Comparison of ENCODE assay signal across 11 cellular contexts in the genomic region with DNA sequence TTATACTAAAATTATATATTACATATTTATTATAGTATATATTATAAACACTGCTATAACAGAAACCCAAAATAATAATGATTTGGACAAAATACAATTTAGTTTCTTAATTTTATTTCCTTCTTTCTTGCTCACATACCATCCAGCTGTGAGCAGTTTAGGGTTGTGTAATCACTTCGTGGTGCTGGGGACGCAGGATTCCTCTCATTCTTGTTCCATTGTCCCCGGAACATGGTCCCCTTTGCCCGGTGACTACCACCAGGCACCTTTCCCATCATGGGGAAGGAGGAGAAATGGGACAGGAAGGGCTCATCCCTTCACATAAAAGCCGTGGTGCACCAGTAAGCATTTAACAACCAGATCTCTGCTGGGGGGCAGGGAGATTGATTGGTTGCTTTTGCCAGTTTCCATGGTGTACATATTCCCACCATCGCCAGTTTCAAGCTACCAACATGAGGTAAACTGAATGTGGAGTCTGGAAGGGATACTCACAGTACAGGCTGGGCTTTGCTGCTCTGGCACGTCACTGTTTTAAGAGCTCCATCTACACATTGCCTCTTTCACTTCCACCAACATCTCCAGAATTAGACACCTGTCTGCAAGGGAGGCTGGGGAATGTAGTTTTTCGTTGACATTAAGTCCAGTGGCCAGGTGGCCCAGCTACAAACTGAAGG.
DNase-seq lines count a peak whose midpoint lies in the region; TF ChIP-seq lines count a peak whose summit lies in the region.
"Had no signal": no experiment of that assay in that cellular context is flagged by ENCODE, and none has a peak within 500 bp of the region (broad histone marks: within the 10 kb centered on the region; RNA-seq: fewer than 3 reads in every experiment).

No MANE protein-coding gene starts in this region.

- no peak for TF ChIP-seq CTCF in Calu3 (IDR thresholded peaks at IDR 0.05; ENCODE audit: unreplicated experiment)

- no peak overlapping the region for H2BK120ac ChIP-seq in trophoblast cell (ENCODE audit: insufficient read depth, low read length, poor library complexity)

- H3K4ac ChIP-seq in trophoblast cell (ENCODE audit: low read depth, low read length), result no peak overlapping the region

- H3K27ac Mint-ChIP-seq in Calu3 (ENCODE audit: unreplicated experiment), result no peak overlapping the region
- H3K27ac Mint-ChIP-seq: CD14-positive monocyte; CD8-positive, alpha-beta T cell had no signal

- H3K79me2 ChIP-seq in GM23248 (ENCODE audit: insufficient read depth) (no peaks in the 10 kb centered on the region), trophoblast cell (ENCODE audit: control insufficient read depth, insufficient read depth, low read length, poor library complexity) (no peaks in the 10 kb centered on the region)

- H3K23ac ChIP-seq in trophoblast cell (ENCODE audit: low read length), result no peak overlapping the region

- CTCF ChIA-PET in Calu3 (lab: Charles Lee), result no interaction called here

- peak overlapping the region; percentile 16; the same call in 1 of the 2 replicates for H3K4me3 ChIP-seq in HUES64 (ENCODE audit: low read length)
- peak overlapping the region; percentile 46; the same call in 1 of the 2 replicates for H3K4me3 ChIP-seq in iPS-20b (ENCODE audit: low read length)
- H3K4me3 ChIP-seq in GM23248, result no peak overlapping the region
- no peak overlapping the region for H3K4me3 ChIP-seq in trophoblast cell (ENCODE audit: low read depth, low read length)

- H3K14ac ChIP-seq in trophoblast cell (ENCODE audit: low read length), result no peak overlapping the region

- H3K36me3 Mint-ChIP-seq in Calu3 (ENCODE audit: insufficient read depth, unreplicated experiment), result no peaks in the 10 kb centered on the region
- H3K36me3 Mint-ChIP-seq: CD14-positive monocyte; CD8-positive, alpha-beta T cell had no signal

- H3K4me1 ChIP-seq in HUES64 (ENCODE audit: insufficient read depth, low read length) (peaks cover 17% of the 10 kb centered on the region), iPS-20b (ENCODE audit: insufficient read depth, low read length) (peaks cover 9% of the 10 kb centered on the region; the same call in 1 of the 2 replicates), GM23248 (ENCODE audit: insufficient read depth) (no peaks in the 10 kb centered on the region), trophoblast cell (ENCODE audit: control insufficient read depth in 1 of 2, insufficient read depth in 2 of 2, low read length in 2 of 2) (no peaks in the 10 kb centered on the region)

- no peaks in the 10 kb centered on the region for H3K27me3 ChIP-seq in HUES64 (ENCODE audit: insufficient read depth, low read length)
- H3K27me3 ChIP-seq in iPS-20b (ENCODE audit: insufficient read depth, low read length), result no peaks in the 10 kb centered on the region
- H3K27me3 ChIP-seq in GM23248 (replicated peaks; ENCODE audit: insufficient read depth), result no peaks in the 10 kb centered on the region
- H3K27me3 ChIP-seq in trophoblast cell (ENCODE audit: insufficient read depth, low read length), result no peaks in the 10 kb centered on the region

- no peak overlapping the region for H4K8ac ChIP-seq in trophoblast cell (ENCODE audit: low read depth, low read length)

- H3K9me3 Mint-ChIP-seq in Calu3 (ENCODE audit: low read depth, unreplicated experiment), result peaks cover 20% of the 10 kb centered on the region
- H3K9me3 Mint-ChIP-seq: CD8-positive, alpha-beta T cell had no signal

- H4K91ac ChIP-seq in trophoblast cell (ENCODE audit: low read depth, low read length), result no peak overlapping the region

- in situ Hi-C loops in GM23248 (cut with MboI), result no loop called here

- peak overlapping the region; percentile 59; the same call in 1 of the 2 replicates for H3K27ac ChIP-seq in HUES64 (ENCODE audit: low read depth, low read length)
- no peak overlapping the region for H3K27ac ChIP-seq in iPS-20b (ENCODE audit: low read length)
- no peak overlapping the region for H3K27ac ChIP-seq in GM23248
- H3K27ac ChIP-seq in trophoblast cell (ENCODE audit: low read depth, low read length), result no peak overlapping the region

- H3K79me1 ChIP-seq in trophoblast cell (ENCODE audit: low read length), result no peaks in the 10 kb centered on the region

- no TSS peak for BruUV-seq in Calu3 (replicated peaks; lab: Mats Ljungman, UMichigan)

- WGBS in HUES64, result 58% methylated on average over 5 of the region's 8 CpGs
- WGBS in GM23248 (ENCODE audit: low coverage in 1 of 2, low lambda C conversion rate in 2 of 2, missing lambda C conversion rate in 2 of 2), 2 experiments, result 12 to 19% methylated on average over 8 of the region's 8 CpGs
- WGBS in trophoblast cell (ENCODE audit: extremely low coverage, insufficient coverage, insufficient read length), result no CpG with 5 or more reads among the region's 8 CpGs

- H3K18ac ChIP-seq in trophoblast cell (ENCODE audit: low read length), result no peak overlapping the region

- no peak overlapping the region for H2AK5ac ChIP-seq in trophoblast cell (ENCODE audit: low read length)

- H3K27me3 Mint-ChIP-seq in Calu3 (ENCODE audit: unreplicated experiment), result no peaks in the 10 kb centered on the region

- no peak overlapping the region; the same call in 1 of the 2 replicates for H3K9ac ChIP-seq in HUES64 (ENCODE audit: low read depth, low read length)
- no peak overlapping the region for H3K9ac ChIP-seq in iPS-20b (ENCODE audit: low read depth, low read length)
- H3K9ac ChIP-seq in GM23248, result no peak overlapping the region
- no peak overlapping the region for H3K9ac ChIP-seq in trophoblast cell (ENCODE audit: low read length)

- H3K4me2 ChIP-seq in GM23248 (ENCODE audit: unreplicated experiment) (no peak overlapping the region), trophoblast cell (ENCODE audit: low read length) (no peak overlapping the region)

- no peaks in the 10 kb centered on the region for H3K9me2 ChIP-seq in GM23248 (ENCODE audit: insufficient read depth)

- no peaks in the 10 kb centered on the region for H4K20me1 ChIP-seq in GM23248 (ENCODE audit: insufficient read depth)

- no peak overlapping the region for H2AFZ ChIP-seq in GM23248
- no peak overlapping the region for H2AFZ ChIP-seq in trophoblast cell (ENCODE audit: insufficient read depth, low read length, poor library complexity)

- no peaks in the 10 kb centered on the region for H3F3A ChIP-seq in GM23248 (ENCODE audit: insufficient read depth)

- DNase-seq in iPS DF 19.7 (ENCODE audit: low read depth, low spot score), result peak; percentile 40
- DNase-seq in activated CD4-positive, alpha-beta T cell treated with anti-CD3 and anti-CD28 coated beads for 4 hours, result no peak
- no peak for DNase-seq in GM23248
- no peak for DNase-seq in trophoblast cell
- DNase-seq in Calu3, result no peak
- DNase-seq: CD8-positive, alpha-beta T cell; COR-L47; DMS53 had no signal

- intact Hi-C loops in Calu3 (cut with micrococcal nuclease; ENCODE audit: unreplicated experiment), result no loop called here

- no peak overlapping the region for H2BK5ac ChIP-seq in trophoblast cell (ENCODE audit: low read depth, low read length, poor library complexity)

- H3K36me3 ChIP-seq in HUES64 (ENCODE audit: insufficient read depth, low read length) (no peaks in the 10 kb centered on the region), iPS-20b (ENCODE audit: insufficient read depth, low read depth, low read length) (no peaks in the 10 kb centered on the region), GM23248 (ENCODE audit: low read depth) (no peaks in the 10 kb centered on the region), trophoblast cell (ENCODE audit: control insufficient read depth in 1 of 2, insufficient read depth in 2 of 2, low read length in 2 of 2) (no peaks in the 10 kb centered on the region)

- no peak overlapping the region for H2BK12ac ChIP-seq in trophoblast cell (ENCODE audit: low read length)

- H3K9me3 ChIP-seq in HUES64 (ENCODE audit: insufficient read depth, low read depth, low read length) (no peaks in the 10 kb centered on the region), iPS-20b (ENCODE audit: insufficient read depth, low read depth, low read length) (no peaks in the 10 kb centered on the region), GM23248 (ENCODE audit: low read depth) (no peaks in the 10 kb centered on the region), trophoblast cell (ENCODE audit: insufficient read depth, low read depth, low read length) (no peaks in the 10 kb centered on the region)

- no peak overlapping the region for H3K4me3 Mint-ChIP-seq in Calu3 (ENCODE audit: low read depth, unreplicated experiment)
- H3K4me3 Mint-ChIP-seq: CD14-positive monocyte; CD8-positive, alpha-beta T cell had no signal

- H3K4me1 Mint-ChIP-seq in Calu3 (ENCODE audit: low read depth, unreplicated experiment), result no peaks in the 10 kb centered on the region
- H3K4me1 Mint-ChIP-seq: CD14-positive monocyte had no signal

- H4K12ac ChIP-seq in trophoblast cell (ENCODE audit: low read depth, low read length), result no peak overlapping the region

Comparison
In these comparisons a context has a peak if more than half of its experiments do, and no peak if none do; other contexts are left out.
1. H3K4me3 ChIP-seq: peak in HUES64 (single experiment) and iPS-20b (single experiment); none in GM23248 (single experiment) and trophoblast cell (single experiment).